In the genomic region with DNA sequence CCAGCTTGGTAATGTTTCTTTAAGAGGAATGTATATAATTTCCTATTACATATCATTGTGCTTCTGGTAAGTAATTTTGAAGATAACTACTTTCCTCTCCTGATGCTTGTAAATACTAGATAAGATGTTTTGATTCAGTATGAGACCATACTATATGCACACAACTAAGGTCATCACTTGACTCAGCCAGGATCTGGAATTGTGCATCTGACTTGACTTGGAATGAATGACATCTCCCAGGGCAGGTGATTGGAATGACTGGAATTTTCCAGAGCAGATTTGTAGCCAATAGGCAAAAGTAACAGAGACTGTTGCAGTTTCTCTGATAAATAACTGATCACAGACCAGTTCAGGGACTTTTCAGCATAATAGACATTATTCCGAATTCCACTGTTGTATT, we compare ENCODE assay signal across 1 cellular context.
TF ChIP-seq lines count a peak whose summit lies in the region.

No MANE protein-coding gene starts in this region.

TF ChIP-seq in HepG2, 621 proteins besides CTCF, POLR2A, EP300 and RAD21:
- TF ChIP-seq TEAD3 (CRISPR knock-in tag; optimal IDR thresholded peaks at IDR 0.05; ENCODE audit: borderline replicate concordance) (peak; percentile 45), ZNF879 (CRISPR knock-in tag; IDR thresholded peaks at IDR 0.05) (no peak)
TF ChIP-seq in HepG2: peak in this region for 1.
